21 cellular contexts compared by ENCODE assay signal in genomic region chrX:53728506-53728905, GRCh38.
"Had no signal": no experiment of that assay in that cellular context is flagged by ENCODE, and none has a peak within 500 bp of the region (broad histone marks: within the 10 kb centered on the region; RNA-seq: fewer than 3 reads in every experiment).

No MANE protein-coding gene starts in this region.

- H3K4me1 Mint-ChIP-seq: neural progenitor cell had no signal

- FAIRE-seq: bronchial epithelial cell had no signal

- H3K9ac ChIP-seq: neural progenitor cell had no signal

- H2AFZ ChIP-seq: neural progenitor cell had no signal

- ATAC-seq: heart right ventricle; left ventricle myocardium superior; right cardiac atrium; stimulated activated naive CD8-positive, alpha-beta T cell treated with anti-CD3 and anti-CD28 coated beads, Interleukin-15, amount 100 ng/mL, for 72 hours; T-helper 17 cell had no signal

- DNase-seq: activated CD4-positive, alpha-beta T cell treated with anti-CD3 and anti-CD28 coated beads for 1 hour; activated CD8-positive, alpha-beta memory T cell treated with anti-CD3 and anti-CD28 coated beads for 24 hours; activated CD8-positive, alpha-beta memory T cell treated with anti-CD3 and anti-CD28 coated beads, Interleukin-2, amount 50 U/mL, for 48 hours; activated effector memory CD4-positive, alpha-beta T cell treated with anti-CD3 and anti-CD28 coated beads, Interleukin-2, amount 50 U/mL, for 16 hours; adrenal gland; cerebellar nuclear complex; cortex of kidney; heart right ventricle; kidney glomerular epithelial cell; left ventricle myocardium superior; right cardiac atrium; SJCRH30; stimulated activated CD4-positive, alpha-beta T cell treated with anti-CD3 and anti-CD28 coated beads, Interleukin-2, amount 100 ng/mL, for 24 hours; stimulated activated naive CD8-positive, alpha-beta T cell treated with anti-CD3 and anti-CD28 coated beads, Interleukin-15, amount 100 ng/mL, for 72 hours; T-helper 17 cell; WERI-Rb-1 had no signal

- H3K4me3 Mint-ChIP-seq: neural progenitor cell; stimulated activated naive CD8-positive, alpha-beta T cell treated with anti-CD3 and anti-CD28 coated beads, Interleukin-15, amount 100 ng/mL, for 72 hours; T-helper 17 cell had no signal

- H3K27me3 Mint-ChIP-seq: stimulated activated naive CD8-positive, alpha-beta T cell treated with anti-CD3 and anti-CD28 coated beads, Interleukin-15, amount 100 ng/mL, for 72 hours; T-helper 17 cell had no signal

- H3K9me3 Mint-ChIP-seq: stimulated activated naive CD8-positive, alpha-beta T cell treated with anti-CD3 and anti-CD28 coated beads, Interleukin-15, amount 100 ng/mL, for 72 hours had no signal

- H3K27me3 ChIP-seq: adrenal gland, esophagus muscularis mucosa, heart right ventricle, neural progenitor cell, SJCRH30, suprapubic skin had no signal

- H3K27ac ChIP-seq: adrenal gland, esophagus muscularis mucosa, heart right ventricle, neural progenitor cell, prostate gland, SJCRH30, suprapubic skin, WERI-Rb-1 had no signal

- H3K9me3 ChIP-seq: adrenal gland, esophagus muscularis mucosa, heart right ventricle, prostate gland, SJCRH30, suprapubic skin had no signal

- H3K36me3 ChIP-seq: adrenal gland, esophagus muscularis mucosa, heart right ventricle, neural progenitor cell, prostate gland, SJCRH30, suprapubic skin, WERI-Rb-1 had no signal

- H3K4me2 ChIP-seq: neural progenitor cell had no signal

- H3K4me3 ChIP-seq: adrenal gland, esophagus muscularis mucosa, heart right ventricle, neural progenitor cell, prostate gland, SJCRH30, suprapubic skin had no signal

- H3K4me1 ChIP-seq: adrenal gland, esophagus muscularis mucosa, neural progenitor cell, prostate gland, SJCRH30, suprapubic skin had no signal

- H3K36me3 Mint-ChIP-seq: neural progenitor cell had no signal

- H3K27ac Mint-ChIP-seq: neural progenitor cell, T-helper 17 cell had no signal
